In genomic region chr3:138675393-138675792, GRCh38 we compare ENCODE assay signal across 1 cellular context.
A peak's percentile ranks its signal among the peaks of the same experiment; 100 is the strongest.
TF ChIP-seq lines count a peak whose summit lies in the region.

No MANE protein-coding gene starts in this region.

TF ChIP-seq in K562, 482 proteins besides CTCF, POLR2A, EP300 and RAD21 (continued from another document):
- TF ChIP-seq AFF1 (IDR thresholded peaks at IDR 0.05; ENCODE audit: low read depth in 1 of 2, partially characterized antibody in 2 of 2) (no peak), KLF1 (tag; IDR thresholded peaks at IDR 0.05) (no peak), CREB3 (tag; conservative IDR thresholded peaks at IDR 0.05; ENCODE audit: low read depth) (no peak), GTF2A2 (tag; IDR thresholded peaks at IDR 0.05) (no peak), ELF2 (CRISPR knock-in tag; IDR thresholded peaks at IDR 0.05) (no peak), ZNF274 (IDR thresholded peaks at IDR 0.05; ENCODE audit: borderline replicate concordance, low read depth, low read length) (no peak), CBX5 (IDR thresholded peaks at IDR 0.05; ENCODE audit: borderline replicate concordance, low read depth) (0 out of 2 replicates have a peak, but pooled peaks have one; percentile 58), MECOM (CRISPR knock-in tag; IDR thresholded peaks at IDR 0.05) (no peak), TCFL5 (CRISPR knock-in tag; conservative IDR thresholded peaks at IDR 0.05) (no peak), SMAD3 (CRISPR knock-in tag; conservative IDR thresholded peaks at IDR 0.05) (no peak), NFIX (CRISPR knock-in tag; IDR thresholded peaks at IDR 0.05; ENCODE audit: low read depth) (no peak), CHAMP1 (IDR thresholded peaks at IDR 0.05) (peak; percentile 63; the same call in 1 of the 2 replicates), CBX3 (IDR thresholded peaks at IDR 0.05; ENCODE audit: borderline replicate concordance in 1 of 2, low read length in 2 of 2) (peak in 1 of 2 experiments; percentile 95; a peak in 2 of 3 replicates), YBX1 (IDR thresholded peaks at IDR 0.05) (no peak), PHF21A (IDR thresholded peaks at IDR 0.05; ENCODE audit: borderline replicate concordance, low read depth) (no peak), GTF2F1 (IDR thresholded peaks at IDR 0.05; ENCODE audit: low read depth, low read length) (no peak), HDGF (IDR thresholded peaks at IDR 0.05) (no peak), CBX2 (IDR thresholded peaks at IDR 0.05; ENCODE audit: insufficient read depth, low read length, poor library complexity, severe bottlenecking) (no peak), PREB (CRISPR knock-in tag; IDR thresholded peaks at IDR 0.05) (no peak)
- TF ChIP-seq, protein P1, sequence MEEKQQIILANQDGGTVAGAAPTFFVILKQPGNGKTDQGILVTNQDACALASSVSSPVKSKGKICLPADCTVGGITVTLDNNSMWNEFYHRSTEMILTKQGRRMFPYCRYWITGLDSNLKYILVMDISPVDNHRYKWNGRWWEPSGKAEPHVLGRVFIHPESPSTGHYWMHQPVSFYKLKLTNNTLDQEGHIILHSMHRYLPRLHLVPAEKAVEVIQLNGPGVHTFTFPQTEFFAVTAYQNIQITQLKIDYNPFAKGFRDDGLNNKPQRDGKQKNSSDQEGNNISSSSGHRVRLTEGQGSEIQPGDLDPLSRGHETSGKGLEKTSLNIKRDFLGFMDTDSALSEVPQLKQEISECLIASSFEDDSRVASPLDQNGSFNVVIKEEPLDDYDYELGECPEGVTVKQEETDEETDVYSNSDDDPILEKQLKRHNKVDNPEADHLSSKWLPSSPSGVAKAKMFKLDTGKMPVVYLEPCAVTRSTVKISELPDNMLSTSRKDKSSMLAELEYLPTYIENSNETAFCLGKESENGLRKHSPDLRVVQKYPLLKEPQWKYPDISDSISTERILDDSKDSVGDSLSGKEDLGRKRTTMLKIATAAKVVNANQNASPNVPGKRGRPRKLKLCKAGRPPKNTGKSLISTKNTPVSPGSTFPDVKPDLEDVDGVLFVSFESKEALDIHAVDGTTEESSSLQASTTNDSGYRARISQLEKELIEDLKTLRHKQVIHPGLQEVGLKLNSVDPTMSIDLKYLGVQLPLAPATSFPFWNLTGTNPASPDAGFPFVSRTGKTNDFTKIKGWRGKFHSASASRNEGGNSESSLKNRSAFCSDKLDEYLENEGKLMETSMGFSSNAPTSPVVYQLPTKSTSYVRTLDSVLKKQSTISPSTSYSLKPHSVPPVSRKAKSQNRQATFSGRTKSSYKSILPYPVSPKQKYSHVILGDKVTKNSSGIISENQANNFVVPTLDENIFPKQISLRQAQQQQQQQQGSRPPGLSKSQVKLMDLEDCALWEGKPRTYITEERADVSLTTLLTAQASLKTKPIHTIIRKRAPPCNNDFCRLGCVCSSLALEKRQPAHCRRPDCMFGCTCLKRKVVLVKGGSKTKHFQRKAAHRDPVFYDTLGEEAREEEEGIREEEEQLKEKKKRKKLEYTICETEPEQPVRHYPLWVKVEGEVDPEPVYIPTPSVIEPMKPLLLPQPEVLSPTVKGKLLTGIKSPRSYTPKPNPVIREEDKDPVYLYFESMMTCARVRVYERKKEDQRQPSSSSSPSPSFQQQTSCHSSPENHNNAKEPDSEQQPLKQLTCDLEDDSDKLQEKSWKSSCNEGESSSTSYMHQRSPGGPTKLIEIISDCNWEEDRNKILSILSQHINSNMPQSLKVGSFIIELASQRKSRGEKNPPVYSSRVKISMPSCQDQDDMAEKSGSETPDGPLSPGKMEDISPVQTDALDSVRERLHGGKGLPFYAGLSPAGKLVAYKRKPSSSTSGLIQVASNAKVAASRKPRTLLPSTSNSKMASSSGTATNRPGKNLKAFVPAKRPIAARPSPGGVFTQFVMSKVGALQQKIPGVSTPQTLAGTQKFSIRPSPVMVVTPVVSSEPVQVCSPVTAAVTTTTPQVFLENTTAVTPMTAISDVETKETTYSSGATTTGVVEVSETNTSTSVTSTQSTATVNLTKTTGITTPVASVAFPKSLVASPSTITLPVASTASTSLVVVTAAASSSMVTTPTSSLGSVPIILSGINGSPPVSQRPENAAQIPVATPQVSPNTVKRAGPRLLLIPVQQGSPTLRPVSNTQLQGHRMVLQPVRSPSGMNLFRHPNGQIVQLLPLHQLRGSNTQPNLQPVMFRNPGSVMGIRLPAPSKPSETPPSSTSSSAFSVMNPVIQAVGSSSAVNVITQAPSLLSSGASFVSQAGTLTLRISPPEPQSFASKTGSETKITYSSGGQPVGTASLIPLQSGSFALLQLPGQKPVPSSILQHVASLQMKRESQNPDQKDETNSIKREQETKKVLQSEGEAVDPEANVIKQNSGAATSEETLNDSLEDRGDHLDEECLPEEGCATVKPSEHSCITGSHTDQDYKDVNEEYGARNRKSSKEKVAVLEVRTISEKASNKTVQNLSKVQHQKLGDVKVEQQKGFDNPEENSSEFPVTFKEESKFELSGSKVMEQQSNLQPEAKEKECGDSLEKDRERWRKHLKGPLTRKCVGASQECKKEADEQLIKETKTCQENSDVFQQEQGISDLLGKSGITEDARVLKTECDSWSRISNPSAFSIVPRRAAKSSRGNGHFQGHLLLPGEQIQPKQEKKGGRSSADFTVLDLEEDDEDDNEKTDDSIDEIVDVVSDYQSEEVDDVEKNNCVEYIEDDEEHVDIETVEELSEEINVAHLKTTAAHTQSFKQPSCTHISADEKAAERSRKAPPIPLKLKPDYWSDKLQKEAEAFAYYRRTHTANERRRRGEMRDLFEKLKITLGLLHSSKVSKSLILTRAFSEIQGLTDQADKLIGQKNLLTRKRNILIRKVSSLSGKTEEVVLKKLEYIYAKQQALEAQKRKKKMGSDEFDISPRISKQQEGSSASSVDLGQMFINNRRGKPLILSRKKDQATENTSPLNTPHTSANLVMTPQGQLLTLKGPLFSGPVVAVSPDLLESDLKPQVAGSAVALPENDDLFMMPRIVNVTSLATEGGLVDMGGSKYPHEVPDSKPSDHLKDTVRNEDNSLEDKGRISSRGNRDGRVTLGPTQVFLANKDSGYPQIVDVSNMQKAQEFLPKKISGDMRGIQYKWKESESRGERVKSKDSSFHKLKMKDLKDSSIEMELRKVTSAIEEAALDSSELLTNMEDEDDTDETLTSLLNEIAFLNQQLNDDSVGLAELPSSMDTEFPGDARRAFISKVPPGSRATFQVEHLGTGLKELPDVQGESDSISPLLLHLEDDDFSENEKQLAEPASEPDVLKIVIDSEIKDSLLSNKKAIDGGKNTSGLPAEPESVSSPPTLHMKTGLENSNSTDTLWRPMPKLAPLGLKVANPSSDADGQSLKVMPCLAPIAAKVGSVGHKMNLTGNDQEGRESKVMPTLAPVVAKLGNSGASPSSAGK (IDR thresholded peaks at IDR 0.05), result no peak
- TF ChIP-seq, protein P2, sequence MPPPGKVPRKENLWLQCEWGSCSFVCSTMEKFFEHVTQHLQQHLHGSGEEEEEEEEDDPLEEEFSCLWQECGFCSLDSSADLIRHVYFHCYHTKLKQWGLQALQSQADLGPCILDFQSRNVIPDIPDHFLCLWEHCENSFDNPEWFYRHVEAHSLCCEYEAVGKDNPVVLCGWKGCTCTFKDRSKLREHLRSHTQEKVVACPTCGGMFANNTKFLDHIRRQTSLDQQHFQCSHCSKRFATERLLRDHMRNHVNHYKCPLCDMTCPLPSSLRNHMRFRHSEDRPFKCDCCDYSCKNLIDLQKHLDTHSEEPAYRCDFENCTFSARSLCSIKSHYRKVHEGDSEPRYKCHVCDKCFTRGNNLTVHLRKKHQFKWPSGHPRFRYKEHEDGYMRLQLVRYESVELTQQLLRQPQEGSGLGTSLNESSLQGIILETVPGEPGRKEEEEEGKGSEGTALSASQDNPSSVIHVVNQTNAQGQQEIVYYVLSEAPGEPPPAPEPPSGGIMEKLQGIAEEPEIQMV (tag; conservative IDR thresholded peaks at IDR 0.05; ENCODE audit: low read depth), result no peak
